7 cellular contexts compared by ENCODE assay signal in genomic region chr2:65055427-65056214, GRCh38. TPM values are rescaled to one million over a fixed set of nuclear protein-coding genes. Genes with fewer than 3 reads are reported as not detected.
DNase-seq lines count a peak whose midpoint lies in the region; ATAC-seq, FAIRE-seq and TF ChIP-seq lines count a peak whose summit lies in the region.

No MANE protein-coding gene starts in this region.

- peak overlapping the region; percentile 71 for H3K4me3 ChIP-seq in Jurkat, Clone E6-1 (ENCODE audit: low read length)
- peak overlapping the region; percentile 29 to 96 (median 74) for H3K4me3 ChIP-seq in endothelial cell of umbilical vein (replicated peaks in 1 of 3; ENCODE audit: insufficient read depth in 1 of 3, low read depth in 1 of 3, low read length in 3 of 3)
- peak overlapping the region; percentile 36 to 54 for H3K4me3 ChIP-seq in aorta (ENCODE audit: low read length in 2 of 2)

- peaks cover 36% of the 10 kb centered on the region for H3K4me1 Mint-ChIP-seq in WTC11
- peaks cover 44% of the 10 kb centered on the region for H3K4me1 Mint-ChIP-seq in nephron

- H3K4me2 ChIP-seq in endothelial cell of umbilical vein (ENCODE audit: insufficient read depth, low read length): peak overlapping the region; percentile 60

- H3K9me1 ChIP-seq in endothelial cell of umbilical vein (replicated peaks; ENCODE audit: control insufficient read depth, extremely low read depth, insufficient read depth, low read length): peaks cover 2% of the 10 kb centered on the region

- CTCF ChIA-PET in WTC11 (lab: Charles Lee): interaction anchor here (0.5 to 2.7 kb wide), 17 partner anchors 9 to 914 kb away, joined by 3 to 28 read pairs (median 5); partner anchors contain the start of genes ACTR2 and RAB1A
- CTCF ChIA-PET in endothelial cell of umbilical vein (lab: Charles Lee): interaction anchor here (0.7 to 2.7 kb wide), 14 partner anchors 9 to 725 kb away, joined by 3 to 12 read pairs (median 3); partner anchors contain the start of genes AFTPH and SLC1A4

- H2AFZ ChIP-seq in endothelial cell of umbilical vein (ENCODE audit: low read depth, low read length): peak overlapping the region; percentile 12

- no peaks in the 10 kb centered on the region; the same call in 1 of the 2 replicates for H3K27me3 Mint-ChIP-seq in WTC11 (ENCODE audit: low read depth)
- no peaks in the 10 kb centered on the region for H3K27me3 Mint-ChIP-seq in nephron (ENCODE audit: low read depth)

- H3K9ac ChIP-seq in endothelial cell of umbilical vein (replicated peaks; ENCODE audit: extremely low read depth, insufficient read depth, low read length): no peak overlapping the region

- TF ChIP-seq POLR2A in endothelial cell of umbilical vein (IDR thresholded peaks at IDR 0.05; ENCODE audit: low read depth, low read length): no peak

- FAIRE-seq in endothelial cell of umbilical vein (lab: Jason Lieb, UNC): no peak

- H3K9me3 Mint-ChIP-seq in WTC11 (peaks cover 13% of the 10 kb centered on the region), nephron (no peaks in the 10 kb centered on the region)

- H3K36me3 ChIP-seq in endothelial cell of umbilical vein (ENCODE audit: control insufficient read depth in 2 of 2, extremely low read depth in 1 of 2, insufficient read depth in 2 of 2, low read length in 2 of 2): no peaks in the 10 kb centered on the region
- H3K36me3 ChIP-seq in aorta (ENCODE audit: control insufficient read depth in 1 of 2, insufficient read depth in 2 of 2, low read length in 1 of 2): no peaks in the 10 kb centered on the region

- H3K27ac Mint-ChIP-seq in WTC11: peak overlapping the region; percentile 83
- peak overlapping the region; percentile 37 to 82 (median 81) for H3K27ac Mint-ChIP-seq in nephron

- no peaks in the 10 kb centered on the region for H4K20me1 ChIP-seq in endothelial cell of umbilical vein (replicated peaks; ENCODE audit: control insufficient read depth, extremely low read depth, insufficient read depth, low read length)

- in situ Hi-C loops in GM13977 (cut with MboI; ENCODE audit: low pct_unique_long_range_greater_than_20kb, low sequenced_read_pairs, unreplicated experiment): loop anchor here (10.0 kb wide), 1 partner anchor 119 kb away; no protein-coding TSS in a partner anchor

- dilution Hi-C loops in endothelial cell of umbilical vein (cut with MboI; ENCODE audit: extremely low pct_ligation_motif_present, low sequenced_read_pairs): no loop called here

- H3K4me3 Mint-ChIP-seq in WTC11 (peak overlapping the region; percentile 94), nephron (peak overlapping the region; percentile 96 to 99 (median 98))

- POLR2A ChIA-PET in WTC11 (lab: Charles Lee) (interaction anchor here (0.6 to 1.7 kb wide), 13 partner anchors 9 to 156 kb away, joined by 3 to 12 read pairs (median 3); partner anchors contain the start of genes RAB1A and SLC1A4), endothelial cell of umbilical vein (lab: Charles Lee) (interaction anchor here (0.6 to 1.5 kb wide), 8 partner anchors 9 to 1929 kb away, joined by 3 to 9 read pairs (median 4); partner anchors contain the start of gene RAB1A)

- peaks cover 20% of the 10 kb centered on the region for H3K79me2 ChIP-seq in endothelial cell of umbilical vein (ENCODE audit: control insufficient read depth, insufficient read depth, low read length)

- H3K27ac ChIP-seq in endothelial cell of umbilical vein (ENCODE audit: insufficient read depth, low read depth, low read length) (no peak overlapping the region), aorta (ENCODE audit: low read depth in 1 of 2, low read length in 2 of 2) (peak overlapping the region in 1 of 2 donors; percentile 1)

- H3K4me1 ChIP-seq in endothelial cell of umbilical vein (ENCODE audit: control insufficient read depth, extremely low read depth, insufficient read depth, low read length) (peaks cover 33% of the 10 kb centered on the region), aorta (ENCODE audit: control insufficient read depth in 1 of 2, insufficient read depth in 2 of 2, low read length in 2 of 2) (no peaks in the 10 kb centered on the region)

- H3K9me3 ChIP-seq in endothelial cell of umbilical vein (replicated peaks; ENCODE audit: control insufficient read depth, insufficient read depth, low read length) (no peaks in the 10 kb centered on the region), aorta (ENCODE audit: control insufficient read depth, low read length) (no peaks in the 10 kb centered on the region)

- BruUV-seq in endothelial cell of umbilical vein (replicated peaks; lab: Mats Ljungman, UMichigan): no TSS peak

- ATAC-seq in GM21737 (IDR thresholded peaks at IDR 0.05; ENCODE audit: unreplicated experiment) (peak; percentile 26), WTC11 (peak; percentile 27), aorta (ENCODE audit: low FRiP score) (peak; percentile 52)

- intact Hi-C loops in endothelial cell of umbilical vein (cut with micrococcal nuclease): loop anchor here (1.0 to 5.0 kb wide), 3 partner anchors 12 to 377 kb away; partner anchors contain the start of genes ACTR2 and SPRED2
- intact Hi-C loops in aorta (cut with DNase I): no loop called here

- DNase-seq in GM13977 (ENCODE audit: low spot score): peak; percentile 70
- DNase-seq in Jurkat, Clone E6-1 (ENCODE audit: low read depth, low spot score): no peak
- DNase-seq in WTC11 (ENCODE audit: low spot score): peak; percentile 66
- no peak for DNase-seq in endothelial cell of umbilical vein (ENCODE audit: low read depth, low spot score)
- DNase-seq in aorta: peak in 1 of 2 donors; percentile 85

- 8% methylated on average over 41 of the region's 41 CpGs for WGBS in aorta, 2 donors

- TF ChIP-seq CTCF in GM13977 (IDR thresholded peaks at IDR 0.05; ENCODE audit: extremely low read depth, insufficient read depth, missing control alignments) (no peak), WTC11 (IDR thresholded peaks at IDR 0.05) (no peak), endothelial cell of umbilical vein (IDR thresholded peaks at IDR 0.05; ENCODE audit: extremely low read depth in 1 of 2, insufficient read depth in 1 of 2, low read depth in 1 of 2, low read length in 2 of 2) (no peak), nephron (IDR thresholded peaks at IDR 0.05; ENCODE audit: unreplicated experiment in 3 of 3) (no peak)

- H3K36me3 Mint-ChIP-seq in WTC11 (peaks cover 14% of the 10 kb centered on the region), nephron (ENCODE audit: low read depth) (peaks cover 6% of the 10 kb centered on the region)

- H3K27me3 ChIP-seq in endothelial cell of umbilical vein (ENCODE audit: control insufficient read depth in 2 of 2, insufficient read depth in 2 of 2, low read length in 2 of 2) (no peaks in the 10 kb centered on the region), aorta (ENCODE audit: control insufficient read depth in 1 of 2, insufficient read depth in 2 of 2, low read length in 1 of 2) (no peaks in the 10 kb centered on the region)

TF ChIP-seq in WTC11, 78 proteins besides CTCF, POLR2A, EP300 and RAD21 (continues in another document):
- peak; percentile 98 for TF ChIP-seq ZNF121 (CRISPR knock-in tag; IDR thresholded peaks at IDR 0.05)
- 0 out of 2 replicates have a peak, but pooled peaks have one; percentile 17 for TF ChIP-seq HMGA2 (CRISPR knock-in tag; IDR thresholded peaks at IDR 0.05)
- TF ChIP-seq FOXK1 (CRISPR knock-in tag; IDR thresholded peaks at IDR 0.05): peak; percentile 75; the same call in 1 of the 2 replicates
- 0 out of 2 replicates have a peak, but pooled peaks have one; percentile 14 for TF ChIP-seq SMAD3 (CRISPR knock-in tag; IDR thresholded peaks at IDR 0.05; ENCODE audit: borderline replicate concordance)
- TF ChIP-seq JAZF1 (CRISPR knock-in tag; IDR thresholded peaks at IDR 0.05): no peak
- no peak for TF ChIP-seq ZBTB21 (CRISPR knock-in tag; IDR thresholded peaks at IDR 0.05; ENCODE audit: borderline replicate concordance)
- TF ChIP-seq GTF2I (CRISPR knock-in tag; conservative IDR thresholded peaks at IDR 0.05): 0 out of 2 replicates have a peak, but pooled peaks have one; percentile 23

TF ChIP-seq in endothelial cell of umbilical vein, 7 proteins besides CTCF, POLR2A, EP300 and RAD21:
- TF ChIP-seq POLR2AphosphoS5 (IDR thresholded peaks at IDR 0.05; ENCODE audit: insufficient read depth, low read depth, low read length): no peak
- no peak for TF ChIP-seq EZH2 (IDR thresholded peaks at IDR 0.05; ENCODE audit: borderline replicate concordance, low read depth, low read length, severe bottlenecking)
- no peak for TF ChIP-seq GATA2 (IDR thresholded peaks at IDR 0.05; ENCODE audit: insufficient read depth, insufficient read length, low read depth, low read length)
- no peak for TF ChIP-seq JUN (IDR thresholded peaks at IDR 0.05; ENCODE audit: borderline replicate concordance, insufficient read depth, insufficient read length, low read depth)

RNA-seq across cellular contexts. Expression of gene CEP68, which starts 0.6 kb away (rescaled TPM):
- polyA plus RNA-seq in Jurkat, Clone E6-1 (2012; ENCODE audit: insufficient read depth, insufficient read length): 12.3 TPM
- total RNA-seq in WTC11 (2021) (14.6 to 16.7 TPM (median 15.3 TPM) in 3 replicates), endothelial cell of umbilical vein (20.0 and 21.4 TPM in 2 replicates), aorta (10 to 100 TPM; 16.6 to 31.0 TPM)
- polyA plus RNA-seq in endothelial cell of umbilical vein (22.0 and 26.2 TPM in 2 replicates), aorta (1 to 10 TPM; 3.5 to 9.2 TPM)
- polyA plus RNA-seq in endothelial cell of umbilical vein (2011; cell fraction: cytosol; rRNA removed): 15.0 and 17.9 TPM in 2 replicates
- polyA plus RNA-seq in endothelial cell of umbilical vein (2011; cell fraction: nucleus; rRNA removed): 20.6 and 24.9 TPM in 2 replicates
- polyA plus RNA-seq in endothelial cell of umbilical vein (2012): 13.1 and 14.3 TPM in 2 replicates
- 39.9 and 42.9 TPM in 2 replicates for polyA minus RNA-seq in endothelial cell of umbilical vein
- polyA minus RNA-seq in endothelial cell of umbilical vein (2011; cell fraction: cytosol; rRNA and poly(A)+ RNA removed): 2.3 TPM
- polyA minus RNA-seq in endothelial cell of umbilical vein (2011; cell fraction: nucleus; rRNA and poly(A)+ RNA removed): 24.7 and 29.5 TPM in 2 replicates

Comparison
In these comparisons a context has a peak if more than half of its experiments do, and no peak if none do; other contexts are left out.
1. DNase-seq: peak in GM13977 (single experiment) and WTC11 (single experiment); none in Jurkat, Clone E6-1 (single experiment) and endothelial cell of umbilical vein (single experiment).
2. Peak in every context shown above with its lines, with median percentiles within 50 percentile points of each other: ATAC-seq and H3K4me3 ChIP-seq.